Comparison of ENCODE assay signal across 8 cellular contexts in genomic region chr13:75550159-75550567, GRCh38. TPM values are rescaled to one million over a fixed set of nuclear protein-coding genes. Genes with fewer than 3 reads are reported as not detected.
A peak's percentile ranks its signal among the peaks of the same experiment; 100 is the strongest.
DNase-seq lines count a peak whose midpoint lies in the region; ATAC-seq and TF ChIP-seq lines count a peak whose summit lies in the region.

No MANE protein-coding gene starts in this region.

- peak overlapping the region; percentile 77 to 97 for H3K9ac ChIP-seq in colonic mucosa (ENCODE audit: low read depth in 2 of 2, low read length in 2 of 2)

- H3K4me1 Mint-ChIP-seq in memory B cell: peaks cover 38% of the 10 kb centered on the region

- TF ChIP-seq CTCF in colonic mucosa (IDR thresholded peaks at IDR 0.05) (no peak), thoracic aorta (IDR thresholded peaks at IDR 0.05) (no peak)

- H3K9me3 ChIP-seq in colonic mucosa (no peaks in the 10 kb centered on the region), thoracic aorta (no peaks in the 10 kb centered on the region)

- no peaks in the 10 kb centered on the region for H3K36me3 ChIP-seq in colonic mucosa
- no peaks in the 10 kb centered on the region for H3K36me3 ChIP-seq in thoracic aorta

- peak overlapping the region; percentile 92 for H3K27ac Mint-ChIP-seq in memory B cell

- H3K36me3 Mint-ChIP-seq in memory B cell: peaks cover 18% of the 10 kb centered on the region

- no peaks in the 10 kb centered on the region for H3K4me1 ChIP-seq in colonic mucosa
- peaks cover 9 to 20% of the 10 kb centered on the region in 2 donors for H3K4me1 ChIP-seq in thoracic aorta (ENCODE audit: control insufficient read depth in 1 of 2, low read depth in 2 of 2)

- H3K27ac ChIP-seq in colonic mucosa: peak overlapping the region; percentile 70
- no peak overlapping the region for H3K27ac ChIP-seq in thoracic aorta

- H3K27me3 ChIP-seq in colonic mucosa (no peaks in the 10 kb centered on the region), thoracic aorta (replicated peaks; ENCODE audit: insufficient read depth) (no peaks in the 10 kb centered on the region)

- H3K9me3 Mint-ChIP-seq in memory B cell: no peaks in the 10 kb centered on the region

- ATAC-seq in GM19372 (IDR thresholded peaks at IDR 0.05; ENCODE audit: low read depth, unreplicated experiment): peak; percentile 2
- ATAC-seq in memory B cell (ENCODE audit: low read depth): no peak
- no peak for ATAC-seq in thoracic aorta (ENCODE audit: insufficient number of reproducible peaks, low FRiP score, low read depth)

- in situ Hi-C loops in SK-MEL-5 (cut with HindIII; ENCODE audit: low pct_unique_long_range_greater_than_20kb, low sequenced_read_pairs): no loop called here

- H3K4me3 Mint-ChIP-seq in memory B cell: peak overlapping the region; percentile 98

- intact Hi-C loops in colonic mucosa (cut with DNase I): no loop called here

- no peaks in the 10 kb centered on the region for H3K27me3 Mint-ChIP-seq in memory B cell

- DNase-seq in COR-L47 (lab: John Stamatoyannopoulos, UW) (peak; percentile 37), HK-2 (ENCODE audit: unreplicated experiment) (peak; percentile 43), SK-MEL-5 (ENCODE audit: low read depth, low spot score) (peak; percentile 58), colonic mucosa (peak; percentile 62), memory B cell (ENCODE audit: low spot score in 2 of 2) (no peak), thoracic aorta (ENCODE audit: low spot score) (peak; percentile 18), retina (no peak)

- H3K4me3 ChIP-seq in colonic mucosa (peak overlapping the region; percentile 71), thoracic aorta (peak overlapping the region; percentile 82)

RNA-seq across cellular contexts. Expression of gene UCHL3, which starts 0.6 kb away (rescaled TPM):
- 48.2 and 54.7 TPM in 2 replicates for total RNA-seq in SK-MEL-5 (2014; rRNA removed; shearing (Covaris generic))
- 16.3 and 30.8 TPM in 2 replicates for polyA plus RNA-seq in SK-MEL-5 (2015; cell fraction: cytosol; rRNA removed)
- polyA plus RNA-seq in SK-MEL-5 (2015; cell fraction: nucleus; rRNA removed): 12.9 and 14.9 TPM in 2 replicates
- total RNA-seq in colonic mucosa: 10 to 100 TPM; 42.9 to 50.7 TPM
- total RNA-seq in thoracic aorta: 10 to 100 TPM in 1 of 2 donors, 1 to 10 TPM in 1; 4.9 to 12.2 TPM

RNA-seq across cellular contexts. Expression of gene COMMD6, which starts 12.5 kb away (rescaled TPM):
- 214 TPM in 2 replicates for total RNA-seq in SK-MEL-5 (2014; rRNA removed; shearing (Covaris generic))
- polyA plus RNA-seq in SK-MEL-5 (2015; cell fraction: cytosol; rRNA removed): 21.4 and 68.6 TPM in 2 replicates
- 25.5 and 34.8 TPM in 2 replicates for polyA plus RNA-seq in SK-MEL-5 (2015; cell fraction: nucleus; rRNA removed)
- total RNA-seq in colonic mucosa (100 to 1,000 TPM; 118 to 157 TPM), thoracic aorta (10 to 100 TPM; 78.8 to 81.8 TPM)

Comparison
In these comparisons a context has a peak if more than half of its experiments do, and no peak if none do; other contexts are left out.
1. DNase-seq: peak in COR-L47 (single experiment), HK-2 (single experiment), SK-MEL-5 (single experiment), colonic mucosa (single experiment) and thoracic aorta (single experiment); none in memory B cell (0 of 2) and retina (single experiment).